Comparison of ENCODE assay signal across 11 cellular contexts in the genomic region with DNA sequence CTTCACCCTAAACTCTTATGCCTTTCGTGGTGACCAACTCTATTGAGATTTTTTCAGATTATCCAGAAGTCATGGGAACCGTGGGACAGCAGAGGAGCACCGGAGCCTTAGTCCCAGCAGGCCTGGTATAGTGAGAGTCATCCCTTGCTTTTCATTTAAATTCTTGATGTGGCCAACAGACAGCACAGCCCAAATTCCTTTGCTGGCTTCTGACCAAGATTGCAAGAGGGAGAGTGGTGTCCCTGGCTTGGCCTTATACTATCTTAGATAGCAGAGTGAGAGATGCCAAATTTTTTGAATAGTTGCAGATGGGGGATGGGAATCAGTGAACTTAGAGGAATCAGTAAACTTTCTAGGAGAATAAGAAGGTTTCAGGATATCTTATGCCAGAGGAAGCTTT. TPM values are rescaled to one million over a fixed set of nuclear protein-coding genes. Genes with fewer than 3 reads are reported as not detected.
DNase-seq lines count a peak whose midpoint lies in the region; ATAC-seq, FAIRE-seq and TF ChIP-seq lines count a peak whose summit lies in the region.
"Had no signal": no experiment of that assay in that cellular context is flagged by ENCODE, and none has a peak within 500 bp of the region (broad histone marks: within the 10 kb centered on the region; RNA-seq: fewer than 3 reads in every experiment).

No MANE protein-coding gene starts in this region.

- TF ChIP-seq CTCF in WTC11 (IDR thresholded peaks at IDR 0.05) (no peak), right atrium auricular region (IDR thresholded peaks at IDR 0.05) (no peak), esophagus muscularis mucosa (IDR thresholded peaks at IDR 0.05) (no peak)

- 47% methylated on average over 3 of the region's 3 CpGs for WGBS in esophagus muscularis mucosa

- H3K9me3 ChIP-seq in right atrium auricular region (no peaks in the 10 kb centered on the region), skeletal muscle tissue (ENCODE audit: control insufficient read depth in 3 of 3, low read length in 3 of 3) (no peaks in the 10 kb centered on the region), esophagus muscularis mucosa (no peaks in the 10 kb centered on the region)
- H3K9me3 ChIP-seq: breast epithelium, tibial artery had no signal

- H3K4me3 ChIP-seq in right atrium auricular region: no peak overlapping the region
- no peak overlapping the region for H3K4me3 ChIP-seq in skeletal muscle tissue (ENCODE audit: low read length in 3 of 3)
- no peak overlapping the region for H3K4me3 ChIP-seq in esophagus muscularis mucosa
- H3K4me3 ChIP-seq: breast epithelium, tibial artery had no signal

- no peak overlapping the region for H3K9ac ChIP-seq in skeletal muscle tissue (ENCODE audit: low read depth in 1 of 3, low read length in 3 of 3)

- H3K27me3 ChIP-seq in right atrium auricular region (no peaks in the 10 kb centered on the region), skeletal muscle tissue (ENCODE audit: control insufficient read depth in 3 of 3, insufficient read depth in 3 of 3, low read length in 3 of 3) (no peaks in the 10 kb centered on the region), esophagus muscularis mucosa (peaks cover 0 to 9% (median 0%) of the 10 kb centered on the region in 4 donors)
- H3K27me3 ChIP-seq: breast epithelium, tibial artery had no signal

- H3K36me3 Mint-ChIP-seq in WTC11: no peaks in the 10 kb centered on the region

- DNase-seq in H54 (ENCODE audit: insufficient read length, low spot score) (peak; percentile 16), WTC11 (ENCODE audit: low spot score) (no peak), right atrium auricular region (ENCODE audit: low spot score) (peak; percentile 76), cortex of kidney (lab: John Stamatoyannopoulos, UW) (no peak), NCI-H2171 (lab: John Stamatoyannopoulos, UW) (no peak), esophagus muscularis mucosa (ENCODE audit: extremely low spot score) (no peak)
- DNase-seq: NCI-H1436 had no signal

- no peak for TF ChIP-seq POLR2A in H54 (IDR thresholded peaks at IDR 0.05; ENCODE audit: low read depth, low read length)
- TF ChIP-seq POLR2A in esophagus muscularis mucosa (IDR thresholded peaks at IDR 0.05; ENCODE audit: low read depth): no peak

- H3K27me3 Mint-ChIP-seq in WTC11 (ENCODE audit: low read depth): peaks cover 2% of the 10 kb centered on the region; the same call in 1 of the 2 replicates

- H3K4me3 Mint-ChIP-seq in WTC11: no peak overlapping the region

- no peaks in the 10 kb centered on the region for H3K36me3 ChIP-seq in right atrium auricular region
- no peaks in the 10 kb centered on the region for H3K36me3 ChIP-seq in skeletal muscle tissue (ENCODE audit: control insufficient read depth in 3 of 3, insufficient read depth in 3 of 3, low read length in 3 of 3)
- no peaks in the 10 kb centered on the region for H3K36me3 ChIP-seq in esophagus muscularis mucosa
- H3K36me3 ChIP-seq: breast epithelium, tibial artery had no signal

- H3K4me1 Mint-ChIP-seq in WTC11: peaks cover 14% of the 10 kb centered on the region

- intact Hi-C loops in esophagus muscularis mucosa (cut with DNase I): no loop called here

- H3K4me1 ChIP-seq in right atrium auricular region (peaks cover 0 to 42% of the 10 kb centered on the region in 2 donors), skeletal muscle tissue (ENCODE audit: control insufficient read depth in 3 of 3, insufficient read depth in 3 of 3, low read length in 3 of 3) (peaks cover 7 to 11% (median 8%) of the 10 kb centered on the region in 3 donors), esophagus muscularis mucosa (peaks cover 14 to 23% (median 18%) of the 10 kb centered on the region in 4 donors)
- H3K4me1 ChIP-seq: breast epithelium had no signal

- no peak overlapping the region for H3K27ac Mint-ChIP-seq in WTC11

- FAIRE-seq in H54 (lab: Jason Lieb, UNC): no peak

- CTCF ChIA-PET in WTC11 (lab: Charles Lee): no interaction called here

- no peaks in the 10 kb centered on the region for H3K9me3 Mint-ChIP-seq in WTC11

- POLR2A ChIA-PET in WTC11 (lab: Charles Lee): no interaction called here

- ATAC-seq in WTC11 (peak; percentile 75), GM18861 (IDR thresholded peaks at IDR 0.05; ENCODE audit: unreplicated experiment) (no peak)

- peak overlapping the region in 1 of 2 donors; percentile 19 for H3K27ac ChIP-seq in right atrium auricular region
- peak overlapping the region; percentile 28 for H3K27ac ChIP-seq in skeletal muscle tissue (ENCODE audit: low read depth, low read length)
- H3K27ac ChIP-seq in esophagus muscularis mucosa (replicated peaks in 1 of 4): no peak overlapping the region
- H3K27ac ChIP-seq: breast epithelium, tibial artery had no signal

- no peak for TF ChIP-seq EP300 in esophagus muscularis mucosa (IDR thresholded peaks at IDR 0.05)

TF ChIP-seq in WTC11, 78 proteins besides CTCF, POLR2A, EP300 and RAD21:
- TF ChIP-seq ZNF281 (CRISPR knock-in tag; IDR thresholded peaks at IDR 0.05) (no peak), CBFB (CRISPR knock-in tag; IDR thresholded peaks at IDR 0.05; ENCODE audit: low read depth) (no peak), NR2C2 (CRISPR knock-in tag; IDR thresholded peaks at IDR 0.05) (no peak), MAX (CRISPR knock-in tag; IDR thresholded peaks at IDR 0.05) (no peak), GRHL2 (CRISPR knock-in tag; IDR thresholded peaks at IDR 0.05; ENCODE audit: insufficient replicate concordance, severe bottlenecking) (no peak), OVOL2 (CRISPR knock-in tag; IDR thresholded peaks at IDR 0.05; ENCODE audit: borderline replicate concordance) (no peak), ZNF138 (CRISPR knock-in tag; conservative IDR thresholded peaks at IDR 0.05) (no peak), HMGA2 (CRISPR knock-in tag; IDR thresholded peaks at IDR 0.05) (no peak), SMAD4 (CRISPR knock-in tag; IDR thresholded peaks at IDR 0.05) (no peak), ZNF263 (CRISPR knock-in tag; IDR thresholded peaks at IDR 0.05; ENCODE audit: low read depth) (no peak), FOXP1 (CRISPR knock-in tag; IDR thresholded peaks at IDR 0.05; ENCODE audit: borderline replicate concordance) (no peak), ETV6 (CRISPR knock-in tag; IDR thresholded peaks at IDR 0.05) (no peak), RELA (CRISPR knock-in tag; IDR thresholded peaks at IDR 0.05; ENCODE audit: borderline replicate concordance) (no peak)
- TF ChIP-seq, protein P1, sequence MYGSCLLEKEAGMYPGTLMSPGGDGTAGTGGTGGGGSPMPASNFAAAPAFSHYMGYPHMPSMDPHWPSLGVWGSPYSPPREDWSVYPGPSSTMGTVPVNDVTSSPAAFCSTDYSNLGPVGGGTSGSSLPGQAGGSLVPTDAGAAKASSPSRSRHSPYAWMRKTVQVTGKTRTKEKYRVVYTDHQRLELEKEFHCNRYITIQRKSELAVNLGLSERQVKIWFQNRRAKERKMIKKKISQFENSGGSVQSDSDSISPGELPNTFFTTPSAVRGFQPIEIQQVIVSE (CRISPR knock-in tag; IDR thresholded peaks at IDR 0.05; ENCODE audit: borderline replicate concordance): no peak
- TF ChIP-seq, protein P2, sequence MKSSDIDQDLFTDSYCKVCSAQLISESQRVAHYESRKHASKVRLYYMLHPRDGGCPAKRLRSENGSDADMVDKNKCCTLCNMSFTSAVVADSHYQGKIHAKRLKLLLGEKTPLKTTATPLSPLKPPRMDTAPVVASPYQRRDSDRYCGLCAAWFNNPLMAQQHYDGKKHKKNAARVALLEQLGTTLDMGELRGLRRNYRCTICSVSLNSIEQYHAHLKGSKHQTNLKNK (CRISPR knock-in tag; IDR thresholded peaks at IDR 0.05): no peak
TF ChIP-seq in WTC11: peak in this region for 0.

RNA-seq across cellular contexts. Expression of gene STX11, which starts 7.8 kb away (rescaled TPM):
- total RNA-seq in WTC11 (2021): 0.17 to 0.30 TPM (median 0.27 TPM) in 3 replicates
- 10 to 100 TPM in 1 of 2 donors, 1 to 10 TPM in 1; 7.3 to 21.5 TPM for total RNA-seq in right atrium auricular region
- 2.1 TPM for total RNA-seq in skeletal muscle tissue
- total RNA-seq in esophagus muscularis mucosa: 10 to 100 TPM in 1 of 4 donors, 1 to 10 TPM in 3; 3.3 to 14.1 (median 7.1) TPM

Comparison
In these comparisons a context has a peak if more than half of its experiments do, and no peak if none do; other contexts are left out.
1. DNase-seq: peak in H54 (single experiment) and right atrium auricular region (single experiment); none in WTC11 (single experiment), cortex of kidney (single experiment), NCI-H2171 (single experiment) and esophagus muscularis mucosa (single experiment).